In the genomic region with DNA sequence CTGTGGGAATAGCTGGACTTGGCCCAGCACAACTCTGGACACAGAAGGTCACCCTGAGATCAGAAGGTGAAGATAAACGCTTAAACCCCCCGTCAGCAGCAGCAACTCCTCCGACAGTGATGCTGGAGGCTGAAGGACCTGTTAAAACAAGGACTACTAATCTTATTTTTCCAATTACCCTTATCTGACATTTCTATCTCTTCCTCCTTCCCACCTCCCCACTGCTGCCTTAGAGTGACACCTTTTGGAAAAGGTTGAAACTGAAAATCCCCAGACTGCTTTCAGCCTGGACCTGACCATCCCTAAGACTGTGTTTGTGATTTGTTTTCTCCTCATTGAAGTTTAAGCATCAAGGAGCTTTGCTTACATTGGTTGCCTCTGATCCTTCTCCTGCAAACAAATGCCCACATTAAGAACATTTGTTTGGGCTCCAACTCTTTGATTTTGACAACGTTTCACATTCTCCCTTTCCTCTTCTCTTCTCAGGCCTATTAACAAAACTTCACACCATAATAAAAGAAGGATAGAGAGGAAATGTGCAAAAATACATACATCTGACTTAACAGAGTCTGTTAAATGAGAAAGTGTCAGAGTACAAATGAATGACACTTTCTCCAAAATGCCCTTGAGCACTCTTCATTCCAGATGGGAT, we compare ENCODE assay signal across 11 cellular contexts.
A peak's percentile ranks its signal among the peaks of the same experiment; 100 is the strongest.
DNase-seq lines count a peak whose midpoint lies in the region; ATAC-seq, FAIRE-seq and TF ChIP-seq lines count a peak whose summit lies in the region.
"Had no signal": no experiment of that assay in that cellular context is flagged by ENCODE, and none has a peak within 500 bp of the region (broad histone marks: within the 10 kb centered on the region; RNA-seq: fewer than 3 reads in every experiment).

No MANE protein-coding gene starts in this region.

- POLR2A ChIA-PET in AG04450 (lab: Yijun Ruan, JAX), result no interaction called here

- intact Hi-C loops in kidney (cut with DNase I), result no loop called here

- DNase-seq in AG04450 (ENCODE audit: low read depth, low spot score) (no peak), HAP-1 (ENCODE audit: low spot score in 2 of 2) (peak; percentile 47 to 56), kidney (no peak), COR-L47 (lab: John Stamatoyannopoulos, UW) (no peak)
- no peak for DNase-seq in activated CD8-positive, alpha-beta memory T cell treated with anti-CD3 and anti-CD28 coated beads, Interleukin-2, amount 50 U/mL, for 48 hours
- DNase-seq: activated CD8-positive, alpha-beta memory T cell treated with anti-CD3 and anti-CD28 coated beads, Interleukin-2, amount 50 U/mL, for 4 hours had no signal

- FAIRE-seq in kidney (lab: Jason Lieb, UNC), result no peak

- ATAC-seq in SK-N-SH treated with all-trans-retinoic acid at 6 μM for 48 hours (peak; percentile 79), HG02970 (IDR thresholded peaks at IDR 0.05; ENCODE audit: low FRiP score, unreplicated experiment) (no peak), GM21717 (IDR thresholded peaks at IDR 0.05; ENCODE audit: unreplicated experiment) (no peak)

- no peak overlapping the region for H3K4me3 ChIP-seq in AG04450 (ENCODE audit: low read depth, low read length)
- no peak overlapping the region for H3K4me3 ChIP-seq in HAP-1
- no peak overlapping the region for H3K4me3 ChIP-seq in kidney (ENCODE audit: low read length in 2 of 2)

- TF ChIP-seq CTCF in AG04450 (IDR thresholded peaks at IDR 0.05; ENCODE audit: low read depth, low read length) (peak; percentile 62), kidney (IDR thresholded peaks at IDR 0.05; ENCODE audit: borderline replicate concordance, extremely low read depth, insufficient read depth) (peak; percentile 41)

- peaks cover 6% of the 10 kb centered on the region for H3K27me3 ChIP-seq in AG04450 (ENCODE audit: control insufficient read depth, insufficient read depth, low read length)
- no peaks in the 10 kb centered on the region for H3K27me3 ChIP-seq in HAP-1 (ENCODE audit: low read depth)

- H3K4me1 ChIP-seq in HAP-1 (peaks cover 3% of the 10 kb centered on the region; the same call in 1 of the 2 replicates), kidney (ENCODE audit: control insufficient read depth in 1 of 2, insufficient read depth in 1 of 2, low read depth in 1 of 2, low read length in 2 of 2) (no peaks in the 10 kb centered on the region)

- H3K9ac ChIP-seq in kidney (ENCODE audit: low read length in 2 of 2), result no peak overlapping the region

- CTCF ChIA-PET in AG04450 (lab: Charles Lee), result interaction anchor here (0.8 to 1.8 kb wide), 3 partner anchors 155 to 1045 kb away, joined by 3 to 6 read pairs (median 3); no protein-coding TSS in a partner anchor

- H3K9me3 ChIP-seq in AG04450 (ENCODE audit: control insufficient read depth, insufficient read depth, low read length) (no peaks in the 10 kb centered on the region), HAP-1 (no peaks in the 10 kb centered on the region), kidney (ENCODE audit: control insufficient read depth in 1 of 2, low read length in 2 of 2) (no peaks in the 10 kb centered on the region)
- H3K9me3 ChIP-seq: neutrophil had no signal

- in situ Hi-C loops in HAP-1 (cut with MboI; ENCODE audit: low sequenced_read_pairs), result loop anchor here (10.0 kb wide), 1 partner anchor 413 kb away; a partner anchor contains a TSS

- no peak overlapping the region for H3K27ac ChIP-seq in AG04450 (ENCODE audit: low read depth, low read length)
- H3K27ac ChIP-seq in kidney (ENCODE audit: low read depth in 2 of 2, low read length in 2 of 2), result no peak overlapping the region
- H3K27ac ChIP-seq: epithelial cell of prostate, neutrophil had no signal

- H3K36me3 ChIP-seq in HAP-1 (replicated peaks) (no peaks in the 10 kb centered on the region), kidney (ENCODE audit: control insufficient read depth in 1 of 2, insufficient read depth in 2 of 2, low read length in 2 of 2) (no peaks in the 10 kb centered on the region)
- H3K36me3 ChIP-seq: neutrophil had no signal

TF ChIP-seq in SK-N-SH treated with all-trans-retinoic acid at 6 μM for 48 hours, 23 proteins besides CTCF, POLR2A, EP300 and RAD21:
- TF ChIP-seq TOX (CRISPR knock-in tag; IDR thresholded peaks at IDR 0.05; ENCODE audit: borderline replicate concordance), result no peak
- no peak for TF ChIP-seq CSDC2 (CRISPR knock-in tag; IDR thresholded peaks at IDR 0.05)
- no peak for TF ChIP-seq ZFP3 (CRISPR knock-in tag; IDR thresholded peaks at IDR 0.05)
- TF ChIP-seq, protein P1, sequence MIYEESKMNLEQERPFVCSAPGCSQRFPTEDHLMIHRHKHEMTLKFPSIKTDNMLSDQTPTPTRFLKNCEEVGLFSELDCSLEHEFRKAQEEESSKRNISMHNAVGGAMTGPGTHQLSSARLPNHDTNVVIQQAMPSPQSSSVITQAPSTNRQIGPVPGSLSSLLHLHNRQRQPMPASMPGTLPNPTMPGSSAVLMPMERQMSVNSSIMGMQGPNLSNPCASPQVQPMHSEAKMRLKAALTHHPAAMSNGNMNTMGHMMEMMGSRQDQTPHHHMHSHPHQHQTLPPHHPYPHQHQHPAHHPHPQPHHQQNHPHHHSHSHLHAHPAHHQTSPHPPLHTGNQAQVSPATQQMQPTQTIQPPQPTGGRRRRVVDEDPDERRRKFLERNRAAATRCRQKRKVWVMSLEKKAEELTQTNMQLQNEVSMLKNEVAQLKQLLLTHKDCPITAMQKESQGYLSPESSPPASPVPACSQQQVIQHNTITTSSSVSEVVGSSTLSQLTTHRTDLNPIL (CRISPR knock-in tag; IDR thresholded peaks at IDR 0.05; ENCODE audit: low read depth), result no peak
- TF ChIP-seq, protein P2, sequence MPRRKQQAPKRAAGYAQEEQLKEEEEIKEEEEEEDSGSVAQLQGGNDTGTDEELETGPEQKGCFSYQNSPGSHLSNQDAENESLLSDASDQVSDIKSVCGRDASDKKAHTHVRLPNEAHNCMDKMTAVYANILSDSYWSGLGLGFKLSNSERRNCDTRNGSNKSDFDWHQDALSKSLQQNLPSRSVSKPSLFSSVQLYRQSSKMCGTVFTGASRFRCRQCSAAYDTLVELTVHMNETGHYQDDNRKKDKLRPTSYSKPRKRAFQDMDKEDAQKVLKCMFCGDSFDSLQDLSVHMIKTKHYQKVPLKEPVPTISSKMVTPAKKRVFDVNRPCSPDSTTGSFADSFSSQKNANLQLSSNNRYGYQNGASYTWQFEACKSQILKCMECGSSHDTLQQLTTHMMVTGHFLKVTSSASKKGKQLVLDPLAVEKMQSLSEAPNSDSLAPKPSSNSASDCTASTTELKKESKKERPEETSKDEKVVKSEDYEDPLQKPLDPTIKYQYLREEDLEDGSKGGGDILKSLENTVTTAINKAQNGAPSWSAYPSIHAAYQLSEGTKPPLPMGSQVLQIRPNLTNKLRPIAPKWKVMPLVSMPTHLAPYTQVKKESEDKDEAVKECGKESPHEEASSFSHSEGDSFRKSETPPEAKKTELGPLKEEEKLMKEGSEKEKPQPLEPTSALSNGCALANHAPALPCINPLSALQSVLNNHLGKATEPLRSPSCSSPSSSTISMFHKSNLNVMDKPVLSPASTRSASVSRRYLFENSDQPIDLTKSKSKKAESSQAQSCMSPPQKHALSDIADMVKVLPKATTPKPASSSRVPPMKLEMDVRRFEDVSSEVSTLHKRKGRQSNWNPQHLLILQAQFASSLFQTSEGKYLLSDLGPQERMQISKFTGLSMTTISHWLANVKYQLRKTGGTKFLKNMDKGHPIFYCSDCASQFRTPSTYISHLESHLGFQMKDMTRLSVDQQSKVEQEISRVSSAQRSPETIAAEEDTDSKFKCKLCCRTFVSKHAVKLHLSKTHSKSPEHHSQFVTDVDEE (CRISPR knock-in tag; IDR thresholded peaks at IDR 0.05), result no peak
- no peak for TF ChIP-seq RARB (CRISPR knock-in tag; IDR thresholded peaks at IDR 0.05)
- no peak for TF ChIP-seq TCF4 (CRISPR knock-in tag; IDR thresholded peaks at IDR 0.05; ENCODE audit: borderline replicate concordance)
- TF ChIP-seq OSR1 (CRISPR knock-in tag; IDR thresholded peaks at IDR 0.05), result no peak
- TF ChIP-seq ESRRG (CRISPR knock-in tag; IDR thresholded peaks at IDR 0.05), result no peak
- no peak for TF ChIP-seq SNAI2 (CRISPR knock-in tag; IDR thresholded peaks at IDR 0.05)
- TF ChIP-seq GLIS3 (CRISPR knock-in tag; IDR thresholded peaks at IDR 0.05), result no peak
- TF ChIP-seq ZC3H10 (CRISPR knock-in tag; IDR thresholded peaks at IDR 0.05), result no peak

Comparison
In these comparisons a context has a peak if more than half of its experiments do, and no peak if none do; other contexts are left out.
1. DNase-seq: peak in HAP-1 (2 of 2); none in AG04450 (single experiment), kidney (single experiment), activated CD8-positive, alpha-beta memory T cell treated with anti-CD3 and anti-CD28 coated beads, Interleukin-2, amount 50 U/mL, for 48 hours (single experiment) and COR-L47 (single experiment).